In the genomic region with DNA sequence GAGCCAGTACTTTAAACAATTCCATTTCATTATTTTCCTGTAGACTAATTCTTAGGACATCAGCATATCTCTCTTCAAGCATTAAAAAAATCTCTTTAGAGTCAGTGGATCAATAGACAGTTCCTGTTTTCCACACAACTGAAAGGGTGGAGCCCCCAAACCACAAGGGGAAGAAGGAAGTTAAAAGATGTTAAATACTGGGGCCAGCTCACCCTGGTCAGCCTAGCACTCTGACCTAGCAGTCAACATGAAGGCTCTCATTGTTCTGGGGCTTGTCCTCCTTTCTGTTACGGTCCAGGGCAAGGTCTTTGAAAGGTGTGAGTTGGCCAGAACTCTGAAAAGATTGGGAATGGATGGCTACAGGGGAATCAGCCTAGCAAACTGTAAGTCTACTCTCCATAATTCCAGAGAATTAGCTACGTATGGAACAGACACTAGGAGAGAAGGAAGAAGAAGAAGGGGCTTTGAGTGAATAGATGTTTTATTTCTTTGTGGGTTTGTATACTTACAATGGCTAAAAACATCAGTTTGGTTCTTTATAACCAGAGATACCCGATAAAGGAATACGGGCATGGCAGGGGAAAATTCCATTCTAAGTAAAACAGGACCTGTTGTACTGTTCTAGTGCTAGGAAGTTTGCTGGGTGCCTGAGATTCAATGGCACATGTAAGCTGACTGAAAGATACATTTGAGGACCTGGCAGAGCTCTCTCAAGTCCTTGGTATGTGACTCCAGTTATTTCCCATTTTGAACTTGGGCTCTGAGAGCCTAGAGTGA, we compare ENCODE assay signal across 9 cellular contexts. TPM values are rescaled to one million over a fixed set of nuclear protein-coding genes. Genes with fewer than 3 reads are reported as not detected.
DNase-seq lines count a peak whose midpoint lies in the region; ATAC-seq and TF ChIP-seq lines count a peak whose summit lies in the region.
"Had no signal": no experiment of that assay in that cellular context is flagged by ENCODE, and none has a peak within 500 bp of the region (broad histone marks: within the 10 kb centered on the region; RNA-seq: fewer than 3 reads in every experiment).

TSS of gene LYZ (plus strand) at position 220 of the 777 bp plus-strand sequence. CDS start at position 248, 28 bp downstream.

- peaks cover 5% of the 10 kb centered on the region for H3K4me1 Mint-ChIP-seq in activated naive CD8-positive, alpha-beta T cell treated with anti-CD3 and anti-CD28 coated beads, Interleukin-2, amount 50 U/mL, for 24 hours

- H3K9me3 ChIP-seq in lung (ENCODE audit: control insufficient read depth in 2 of 2, insufficient read depth in 1 of 2, low read length in 1 of 2) (no peaks in the 10 kb centered on the region), thymus (ENCODE audit: control insufficient read depth) (no peaks in the 10 kb centered on the region), testis (no peaks in the 10 kb centered on the region)

- no peaks in the 10 kb centered on the region for H3K27me3 ChIP-seq in lung (ENCODE audit: control insufficient read depth, insufficient read depth)
- no peaks in the 10 kb centered on the region for H3K27me3 ChIP-seq in thymus (ENCODE audit: control insufficient read depth, insufficient read depth)
- no peaks in the 10 kb centered on the region for H3K27me3 ChIP-seq in testis

- no peaks in the 10 kb centered on the region for H3K9me3 Mint-ChIP-seq in activated naive CD8-positive, alpha-beta T cell treated with anti-CD3 and anti-CD28 coated beads, Interleukin-2, amount 50 U/mL, for 24 hours

- H3K4me3 Mint-ChIP-seq in activated naive CD8-positive, alpha-beta T cell treated with anti-CD3 and anti-CD28 coated beads, Interleukin-2, amount 50 U/mL, for 24 hours, result peak within 1 kb of the TSS; percentile 20

- no peak within 1 kb of the TSS for H3K4me3 ChIP-seq in lung
- no peak within 1 kb of the TSS for H3K4me3 ChIP-seq in thymus (ENCODE audit: low read length)
- no peak within 1 kb of the TSS for H3K4me3 ChIP-seq in testis

- H3K4me1 ChIP-seq in lung (ENCODE audit: control insufficient read depth in 2 of 2, insufficient read depth in 2 of 2, low read length in 2 of 2) (no peaks in the 10 kb centered on the region), thymus (ENCODE audit: control insufficient read depth, insufficient read depth, low read length) (no peaks in the 10 kb centered on the region), testis (no peaks in the 10 kb centered on the region)

- H3K36me3 ChIP-seq in lung (ENCODE audit: control insufficient read depth in 2 of 2, insufficient read depth in 2 of 2, low read length in 2 of 2) (no peaks in the 10 kb centered on the region), thymus (ENCODE audit: control insufficient read depth, insufficient read depth) (no peaks in the 10 kb centered on the region), testis (ENCODE audit: low read depth, missing control alignments) (no peaks in the 10 kb centered on the region)

- no peak for TF ChIP-seq CTCF in lung (IDR thresholded peaks at IDR 0.05; ENCODE audit: control extremely low read depth, extremely low read depth)
- TF ChIP-seq CTCF in testis (IDR thresholded peaks at IDR 0.05), result no peak

- H3K27ac ChIP-seq in lung (ENCODE audit: low read depth in 1 of 2, low read length in 1 of 2) (peak within 1 kb of the TSS in 1 of 2 donors; percentile 70), thymus (ENCODE audit: low read depth) (no peak within 1 kb of the TSS), testis (no peak within 1 kb of the TSS)

- no peak for ATAC-seq in activated naive CD8-positive, alpha-beta T cell treated with anti-CD3 and anti-CD28 coated beads, Interleukin-2, amount 50 U/mL, for 24 hours
- peak; percentile 75 for ATAC-seq in lung (ENCODE audit: insufficient read depth, low FRiP score)

- intact Hi-C loops in testis (cut with DNase I; ENCODE audit: low total_unique reads), result no loop called here

- TF ChIP-seq POLR2A in testis (IDR thresholded peaks at IDR 0.05), result no peak

- H3K36me3 Mint-ChIP-seq in activated naive CD8-positive, alpha-beta T cell treated with anti-CD3 and anti-CD28 coated beads, Interleukin-2, amount 50 U/mL, for 24 hours (ENCODE audit: low read depth), result no peaks in the 10 kb centered on the region

- DNase-seq in HuH-7.5 (ENCODE audit: low spot score), result peak; percentile 20
- DNase-seq in activated naive CD8-positive, alpha-beta T cell treated with anti-CD3 and anti-CD28 coated beads, Interleukin-2, amount 50 U/mL, for 24 hours, result no peak
- no peak for DNase-seq in lung (ENCODE audit: low spot score)
- no peak for DNase-seq in GM19240 (ENCODE audit: insufficient read length, low spot score)
- no peak for DNase-seq in testis
- DNase-seq in HUDEP-2 (lab: John Stamatoyannopoulos, UW; ENCODE audit: unreplicated experiment in 76 of 76), result no peak
- DNase-seq in RPMI8226, result no peak
- DNase-seq: NCI-H1048 had no signal

- WGBS in lung, 2 donors, result 47 to 70% methylated on average over 4 of the region's 4 CpGs
- 94% methylated on average over 4 of the region's 4 CpGs for WGBS in thymus
- 71 to 87% methylated on average over 4 of the region's 4 CpGs for WGBS in testis, 2 donors

- H3K27ac Mint-ChIP-seq in activated naive CD8-positive, alpha-beta T cell treated with anti-CD3 and anti-CD28 coated beads, Interleukin-2, amount 50 U/mL, for 24 hours, result no peak within 1 kb of the TSS

- H3K27me3 Mint-ChIP-seq in activated naive CD8-positive, alpha-beta T cell treated with anti-CD3 and anti-CD28 coated beads, Interleukin-2, amount 50 U/mL, for 24 hours, result peaks cover under 1% of the 10 kb centered on the region

RNA-seq across cellular contexts. Expression of gene LYZ, which starts in this region (rescaled TPM):
- total RNA-seq in lung (100 to 1,000 TPM; 171 to 186 TPM), testis (1 to 10 TPM; 3.4 to 9.7 TPM)
- polyA plus RNA-seq in lung (100 to 1,000 TPM; 178 to 448 TPM), thymus (233 TPM), testis (ENCODE audit: insufficient read depth, low read depth, low replicate concordance) (203 TPM)

Comparison
In these comparisons a context has a peak if more than half of its experiments do, and no peak if none do; other contexts are left out.
1. RNA of gene LYZ (total RNA-seq): 171 to 186 TPM in lung; 3.4 to 9.7 TPM in testis; every median in the first group is over 10 times any median in the second.